ENCODE assay signal across 1 cellular context in genomic region chr7:108569381-108570145, GRCh38.
TF ChIP-seq lines count a peak whose summit lies in the region.

DNAJB9 (plus strand) TSS chr7:108569874; CDS start chr7:108571727, 1,853 bp downstream.
A gene with protein sequence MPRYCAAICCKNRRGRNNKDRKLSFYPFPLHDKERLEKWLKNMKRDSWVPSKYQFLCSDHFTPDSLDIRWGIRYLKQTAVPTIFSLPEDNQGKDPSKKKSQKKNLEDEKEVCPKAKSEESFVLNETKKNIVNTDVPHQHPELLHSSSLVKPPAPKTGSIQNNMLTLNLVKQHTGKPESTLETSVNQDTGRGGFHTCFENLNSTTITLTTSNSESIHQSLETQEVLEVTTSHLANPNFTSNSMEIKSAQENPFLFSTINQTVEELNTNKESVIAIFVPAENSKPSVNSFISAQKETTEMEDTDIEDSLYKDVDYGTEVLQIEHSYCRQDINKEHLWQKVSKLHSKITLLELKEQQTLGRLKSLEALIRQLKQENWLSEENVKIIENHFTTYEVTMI (minus strand): TSS chr7:108569706. CDS start chr7:108569569, 137 bp downstream.

TF ChIP-seq in HepG2, 621 proteins besides CTCF, POLR2A, EP300 and RAD21 (continued from another document and continues in another):
- TF ChIP-seq, protein P1, sequence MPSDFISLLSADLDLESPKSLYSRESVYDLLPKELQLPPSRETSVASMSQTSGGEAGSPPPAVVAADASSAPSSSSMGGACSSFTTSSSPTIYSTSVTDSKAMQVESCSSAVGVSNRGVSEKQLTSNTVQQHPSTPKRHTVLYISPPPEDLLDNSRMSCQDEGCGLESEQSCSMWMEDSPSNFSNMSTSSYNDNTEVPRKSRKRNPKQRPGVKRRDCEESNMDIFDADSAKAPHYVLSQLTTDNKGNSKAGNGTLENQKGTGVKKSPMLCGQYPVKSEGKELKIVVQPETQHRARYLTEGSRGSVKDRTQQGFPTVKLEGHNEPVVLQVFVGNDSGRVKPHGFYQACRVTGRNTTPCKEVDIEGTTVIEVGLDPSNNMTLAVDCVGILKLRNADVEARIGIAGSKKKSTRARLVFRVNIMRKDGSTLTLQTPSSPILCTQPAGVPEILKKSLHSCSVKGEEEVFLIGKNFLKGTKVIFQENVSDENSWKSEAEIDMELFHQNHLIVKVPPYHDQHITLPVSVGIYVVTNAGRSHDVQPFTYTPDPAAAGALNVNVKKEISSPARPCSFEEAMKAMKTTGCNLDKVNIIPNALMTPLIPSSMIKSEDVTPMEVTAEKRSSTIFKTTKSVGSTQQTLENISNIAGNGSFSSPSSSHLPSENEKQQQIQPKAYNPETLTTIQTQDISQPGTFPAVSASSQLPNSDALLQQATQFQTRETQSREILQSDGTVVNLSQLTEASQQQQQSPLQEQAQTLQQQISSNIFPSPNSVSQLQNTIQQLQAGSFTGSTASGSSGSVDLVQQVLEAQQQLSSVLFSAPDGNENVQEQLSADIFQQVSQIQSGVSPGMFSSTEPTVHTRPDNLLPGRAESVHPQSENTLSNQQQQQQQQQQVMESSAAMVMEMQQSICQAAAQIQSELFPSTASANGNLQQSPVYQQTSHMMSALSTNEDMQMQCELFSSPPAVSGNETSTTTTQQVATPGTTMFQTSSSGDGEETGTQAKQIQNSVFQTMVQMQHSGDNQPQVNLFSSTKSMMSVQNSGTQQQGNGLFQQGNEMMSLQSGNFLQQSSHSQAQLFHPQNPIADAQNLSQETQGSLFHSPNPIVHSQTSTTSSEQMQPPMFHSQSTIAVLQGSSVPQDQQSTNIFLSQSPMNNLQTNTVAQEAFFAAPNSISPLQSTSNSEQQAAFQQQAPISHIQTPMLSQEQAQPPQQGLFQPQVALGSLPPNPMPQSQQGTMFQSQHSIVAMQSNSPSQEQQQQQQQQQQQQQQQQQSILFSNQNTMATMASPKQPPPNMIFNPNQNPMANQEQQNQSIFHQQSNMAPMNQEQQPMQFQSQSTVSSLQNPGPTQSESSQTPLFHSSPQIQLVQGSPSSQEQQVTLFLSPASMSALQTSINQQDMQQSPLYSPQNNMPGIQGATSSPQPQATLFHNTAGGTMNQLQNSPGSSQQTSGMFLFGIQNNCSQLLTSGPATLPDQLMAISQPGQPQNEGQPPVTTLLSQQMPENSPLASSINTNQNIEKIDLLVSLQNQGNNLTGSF (CRISPR knock-in tag; IDR thresholded peaks at IDR 0.05), result no peak; the same call in none of the 2 replicates
- TF ChIP-seq ZNF430 (CRISPR knock-in tag; IDR thresholded peaks at IDR 0.05) (peak; percentile 90), GATA4 (IDR thresholded peaks at IDR 0.05; ENCODE audit: borderline replicate concordance, low read depth) (peak; percentile 42; the same call in 1 of the 2 replicates), NFKBIZ (CRISPR knock-in tag; IDR thresholded peaks at IDR 0.05) (0 out of 2 replicates have a peak, but pooled peaks have one; percentile 15), ONECUT2 (CRISPR knock-in tag; IDR thresholded peaks at IDR 0.05) (peak; percentile 25; the same call in 1 of the 2 replicates), RCOR2 (CRISPR knock-in tag; IDR thresholded peaks at IDR 0.05) (0 out of 2 replicates have a peak, but pooled peaks have one; percentile 32), ZNF275 (CRISPR knock-in tag; IDR thresholded peaks at IDR 0.05; ENCODE audit: borderline replicate concordance) (peak; percentile 30; the same call in 1 of the 2 replicates), ISL2 (CRISPR knock-in tag; IDR thresholded peaks at IDR 0.05) (peak; percentile 14; the same call in 1 of the 2 replicates), ZNF343 (CRISPR knock-in tag; IDR thresholded peaks at IDR 0.05) (peak; percentile 54; the same call in 1 of the 2 replicates), TOE1 (CRISPR knock-in tag; IDR thresholded peaks at IDR 0.05) (no peak; the same call in 1 of the 2 replicates), RORA (CRISPR knock-in tag; IDR thresholded peaks at IDR 0.05) (no peak), TIGD3 (CRISPR knock-in tag; IDR thresholded peaks at IDR 0.05; ENCODE audit: borderline replicate concordance) (peak; percentile 77; the same call in 1 of the 2 replicates), MXI1 (IDR thresholded peaks at IDR 0.05; ENCODE audit: borderline replicate concordance, low read depth, low read length) (peak; percentile 96; the same call in 2 of the 3 replicates), ZFP62 (CRISPR knock-in tag; IDR thresholded peaks at IDR 0.05) (no peak), ZBTB33 (CRISPR knock-in tag; IDR thresholded peaks at IDR 0.05) (peak; percentile 26; the same call in 1 of the 2 replicates), IRF1 (CRISPR knock-in tag; IDR thresholded peaks at IDR 0.05; ENCODE audit: low read depth) (0 out of 2 replicates have a peak, but pooled peaks have one; percentile 41), PHF21A (CRISPR knock-in tag; IDR thresholded peaks at IDR 0.05) (peak; percentile 84; the same call in 1 of the 2 replicates), SMAD9 (CRISPR knock-in tag; IDR thresholded peaks at IDR 0.05) (peak; percentile 44; the same call in 1 of the 2 replicates), ZNF232 (CRISPR knock-in tag; IDR thresholded peaks at IDR 0.05; ENCODE audit: borderline replicate concordance) (peak; percentile 85), SMARCE1 (IDR thresholded peaks at IDR 0.05; ENCODE audit: borderline replicate concordance) (no peak), ZNF205 (CRISPR knock-in tag; IDR thresholded peaks at IDR 0.05) (peak; percentile 40; the same call in 1 of the 2 replicates), ZNF878 (CRISPR knock-in tag; IDR thresholded peaks at IDR 0.05) (peak; percentile 90; the same call in 1 of the 2 replicates), ZNF768 (CRISPR knock-in tag; IDR thresholded peaks at IDR 0.05) (peak; percentile 40; the same call in 1 of the 2 replicates), ZNF251 (CRISPR knock-in tag; IDR thresholded peaks at IDR 0.05) (no peak), GRHL1 (CRISPR knock-in tag; conservative IDR thresholded peaks at IDR 0.05) (no peak), HNF4A (CRISPR knock-in tag; IDR thresholded peaks at IDR 0.05) (peak; percentile 52), ZNF230 (CRISPR knock-in tag; IDR thresholded peaks at IDR 0.05) (peak; percentile 77; the same call in 1 of the 2 replicates), HOXA9 (CRISPR knock-in tag; IDR thresholded peaks at IDR 0.05; ENCODE audit: borderline replicate concordance) (peak; percentile 85; the same call in 1 of the 2 replicates), PAF1 (CRISPR knock-in tag; IDR thresholded peaks at IDR 0.05) (no peak), KLF13 (CRISPR knock-in tag; IDR thresholded peaks at IDR 0.05) (0 out of 2 replicates have a peak, but pooled peaks have one; percentile 55)
- TF ChIP-seq, protein P2, sequence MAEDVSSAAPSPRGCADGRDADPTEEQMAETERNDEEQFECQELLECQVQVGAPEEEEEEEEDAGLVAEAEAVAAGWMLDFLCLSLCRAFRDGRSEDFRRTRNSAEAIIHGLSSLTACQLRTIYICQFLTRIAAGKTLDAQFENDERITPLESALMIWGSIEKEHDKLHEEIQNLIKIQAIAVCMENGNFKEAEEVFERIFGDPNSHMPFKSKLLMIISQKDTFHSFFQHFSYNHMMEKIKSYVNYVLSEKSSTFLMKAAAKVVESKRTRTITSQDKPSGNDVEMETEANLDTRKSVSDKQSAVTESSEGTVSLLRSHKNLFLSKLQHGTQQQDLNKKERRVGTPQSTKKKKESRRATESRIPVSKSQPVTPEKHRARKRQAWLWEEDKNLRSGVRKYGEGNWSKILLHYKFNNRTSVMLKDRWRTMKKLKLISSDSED (CRISPR knock-in tag; IDR thresholded peaks at IDR 0.05), result no peak
- TF ChIP-seq, protein P3, sequence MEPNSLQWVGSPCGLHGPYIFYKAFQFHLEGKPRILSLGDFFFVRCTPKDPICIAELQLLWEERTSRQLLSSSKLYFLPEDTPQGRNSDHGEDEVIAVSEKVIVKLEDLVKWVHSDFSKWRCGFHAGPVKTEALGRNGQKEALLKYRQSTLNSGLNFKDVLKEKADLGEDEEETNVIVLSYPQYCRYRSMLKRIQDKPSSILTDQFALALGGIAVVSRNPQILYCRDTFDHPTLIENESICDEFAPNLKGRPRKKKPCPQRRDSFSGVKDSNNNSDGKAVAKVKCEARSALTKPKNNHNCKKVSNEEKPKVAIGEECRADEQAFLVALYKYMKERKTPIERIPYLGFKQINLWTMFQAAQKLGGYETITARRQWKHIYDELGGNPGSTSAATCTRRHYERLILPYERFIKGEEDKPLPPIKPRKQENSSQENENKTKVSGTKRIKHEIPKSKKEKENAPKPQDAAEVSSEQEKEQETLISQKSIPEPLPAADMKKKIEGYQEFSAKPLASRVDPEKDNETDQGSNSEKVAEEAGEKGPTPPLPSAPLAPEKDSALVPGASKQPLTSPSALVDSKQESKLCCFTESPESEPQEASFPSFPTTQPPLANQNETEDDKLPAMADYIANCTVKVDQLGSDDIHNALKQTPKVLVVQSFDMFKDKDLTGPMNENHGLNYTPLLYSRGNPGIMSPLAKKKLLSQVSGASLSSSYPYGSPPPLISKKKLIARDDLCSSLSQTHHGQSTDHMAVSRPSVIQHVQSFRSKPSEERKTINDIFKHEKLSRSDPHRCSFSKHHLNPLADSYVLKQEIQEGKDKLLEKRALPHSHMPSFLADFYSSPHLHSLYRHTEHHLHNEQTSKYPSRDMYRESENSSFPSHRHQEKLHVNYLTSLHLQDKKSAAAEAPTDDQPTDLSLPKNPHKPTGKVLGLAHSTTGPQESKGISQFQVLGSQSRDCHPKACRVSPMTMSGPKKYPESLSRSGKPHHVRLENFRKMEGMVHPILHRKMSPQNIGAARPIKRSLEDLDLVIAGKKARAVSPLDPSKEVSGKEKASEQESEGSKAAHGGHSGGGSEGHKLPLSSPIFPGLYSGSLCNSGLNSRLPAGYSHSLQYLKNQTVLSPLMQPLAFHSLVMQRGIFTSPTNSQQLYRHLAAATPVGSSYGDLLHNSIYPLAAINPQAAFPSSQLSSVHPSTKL (CRISPR knock-in tag; IDR thresholded peaks at IDR 0.05), result peak; percentile 50
- TF ChIP-seq, protein P4, sequence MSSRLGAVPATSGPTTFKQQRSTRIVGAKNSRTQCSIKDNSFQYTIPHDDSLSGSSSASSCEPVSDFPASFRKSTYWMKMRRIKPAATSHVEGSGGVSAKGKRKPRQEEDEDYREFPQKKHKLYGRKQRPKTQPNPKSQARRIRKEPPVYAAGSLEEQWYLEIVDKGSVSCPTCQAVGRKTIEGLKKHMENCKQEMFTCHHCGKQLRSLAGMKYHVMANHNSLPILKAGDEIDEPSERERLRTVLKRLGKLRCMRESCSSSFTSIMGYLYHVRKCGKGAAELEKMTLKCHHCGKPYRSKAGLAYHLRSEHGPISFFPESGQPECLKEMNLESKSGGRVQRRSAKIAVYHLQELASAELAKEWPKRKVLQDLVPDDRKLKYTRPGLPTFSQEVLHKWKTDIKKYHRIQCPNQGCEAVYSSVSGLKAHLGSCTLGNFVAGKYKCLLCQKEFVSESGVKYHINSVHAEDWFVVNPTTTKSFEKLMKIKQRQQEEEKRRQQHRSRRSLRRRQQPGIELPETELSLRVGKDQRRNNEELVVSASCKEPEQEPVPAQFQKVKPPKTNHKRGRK (CRISPR knock-in tag; IDR thresholded peaks at IDR 0.05), result peak; percentile 0; the same call in 1 of the 2 replicates
- TF ChIP-seq, protein P5, sequence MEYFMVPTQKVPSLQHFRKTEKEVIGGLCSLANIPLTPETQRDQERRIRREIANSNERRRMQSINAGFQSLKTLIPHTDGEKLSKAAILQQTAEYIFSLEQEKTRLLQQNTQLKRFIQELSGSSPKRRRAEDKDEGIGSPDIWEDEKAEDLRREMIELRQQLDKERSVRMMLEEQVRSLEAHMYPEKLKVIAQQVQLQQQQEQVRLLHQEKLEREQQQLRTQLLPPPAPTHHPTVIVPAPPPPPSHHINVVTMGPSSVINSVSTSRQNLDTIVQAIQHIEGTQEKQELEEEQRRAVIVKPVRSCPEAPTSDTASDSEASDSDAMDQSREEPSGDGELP (IDR thresholded peaks at IDR 0.05; ENCODE audit: borderline replicate concordance, low read depth), result peak; percentile 52; the same call in 1 of the 2 replicates
